In genomic region chr6:12065321-12066140, GRCh38 we compare ENCODE assay signal across 1 cellular context.
TF ChIP-seq lines count a peak whose summit lies in the region.

No MANE protein-coding gene starts in this region.

TF ChIP-seq in K562, 482 proteins besides CTCF, POLR2A, EP300 and RAD21 (continued from another document and continues in another):
- TF ChIP-seq STAT6 (CRISPR knock-in tag; IDR thresholded peaks at IDR 0.05) = no peak; the same call in 1 of the 2 replicates
- TF ChIP-seq PRDM10 (IDR thresholded peaks at IDR 0.05; ENCODE audit: partially characterized antibody) = peak; percentile 3
- TF ChIP-seq HLTF (IDR thresholded peaks at IDR 0.05) = 0 out of 2 replicates have a peak, but pooled peaks have one; percentile 53
- TF ChIP-seq TCFL5 (CRISPR knock-in tag; conservative IDR thresholded peaks at IDR 0.05) = no peak
- TF ChIP-seq HCFC1 (IDR thresholded peaks at IDR 0.05; ENCODE audit: low read depth, low read length) = no peak
- TF ChIP-seq AFF4 (CRISPR knock-in tag; IDR thresholded peaks at IDR 0.05) = no peak
- TF ChIP-seq GTF3C2 (IDR thresholded peaks at IDR 0.05; ENCODE audit: borderline replicate concordance, extremely low read depth, insufficient read length) = no peak
- TF ChIP-seq ZNF695 (CRISPR knock-in tag; IDR thresholded peaks at IDR 0.05) = no peak
- TF ChIP-seq MECOM (CRISPR knock-in tag; IDR thresholded peaks at IDR 0.05) = no peak
- no peak for TF ChIP-seq ZNF75A (CRISPR knock-in tag; IDR thresholded peaks at IDR 0.05)
- TF ChIP-seq CBFA2T2 (conservative IDR thresholded peaks at IDR 0.05) = peak; percentile 70
- no peak for TF ChIP-seq ZNF274 (IDR thresholded peaks at IDR 0.05; ENCODE audit: borderline replicate concordance, low read depth, low read length)
- TF ChIP-seq KAT8 (IDR thresholded peaks at IDR 0.05; ENCODE audit: low read depth) = no peak
- no peak for TF ChIP-seq PTTG1 (tag; IDR thresholded peaks at IDR 0.05; ENCODE audit: low read depth)
- TF ChIP-seq, protein P1, sequence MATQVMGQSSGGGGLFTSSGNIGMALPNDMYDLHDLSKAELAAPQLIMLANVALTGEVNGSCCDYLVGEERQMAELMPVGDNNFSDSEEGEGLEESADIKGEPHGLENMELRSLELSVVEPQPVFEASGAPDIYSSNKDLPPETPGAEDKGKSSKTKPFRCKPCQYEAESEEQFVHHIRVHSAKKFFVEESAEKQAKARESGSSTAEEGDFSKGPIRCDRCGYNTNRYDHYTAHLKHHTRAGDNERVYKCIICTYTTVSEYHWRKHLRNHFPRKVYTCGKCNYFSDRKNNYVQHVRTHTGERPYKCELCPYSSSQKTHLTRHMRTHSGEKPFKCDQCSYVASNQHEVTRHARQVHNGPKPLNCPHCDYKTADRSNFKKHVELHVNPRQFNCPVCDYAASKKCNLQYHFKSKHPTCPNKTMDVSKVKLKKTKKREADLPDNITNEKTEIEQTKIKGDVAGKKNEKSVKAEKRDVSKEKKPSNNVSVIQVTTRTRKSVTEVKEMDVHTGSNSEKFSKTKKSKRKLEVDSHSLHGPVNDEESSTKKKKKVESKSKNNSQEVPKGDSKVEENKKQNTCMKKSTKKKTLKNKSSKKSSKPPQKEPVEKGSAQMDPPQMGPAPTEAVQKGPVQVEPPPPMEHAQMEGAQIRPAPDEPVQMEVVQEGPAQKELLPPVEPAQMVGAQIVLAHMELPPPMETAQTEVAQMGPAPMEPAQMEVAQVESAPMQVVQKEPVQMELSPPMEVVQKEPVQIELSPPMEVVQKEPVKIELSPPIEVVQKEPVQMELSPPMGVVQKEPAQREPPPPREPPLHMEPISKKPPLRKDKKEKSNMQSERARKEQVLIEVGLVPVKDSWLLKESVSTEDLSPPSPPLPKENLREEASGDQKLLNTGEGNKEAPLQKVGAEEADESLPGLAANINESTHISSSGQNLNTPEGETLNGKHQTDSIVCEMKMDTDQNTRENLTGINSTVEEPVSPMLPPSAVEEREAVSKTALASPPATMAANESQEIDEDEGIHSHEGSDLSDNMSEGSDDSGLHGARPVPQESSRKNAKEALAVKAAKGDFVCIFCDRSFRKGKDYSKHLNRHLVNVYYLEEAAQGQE (CRISPR knock-in tag; IDR thresholded peaks at IDR 0.05; ENCODE audit: low read depth) = no peak
- peak; percentile 50; the same call in 1 of the 2 replicates for TF ChIP-seq HDAC2 (IDR thresholded peaks at IDR 0.05)
- no peak for TF ChIP-seq PHB (CRISPR knock-in tag; IDR thresholded peaks at IDR 0.05)
- 0 out of 2 replicates have a peak, but pooled peaks have one; percentile 10 for TF ChIP-seq LEF1 (IDR thresholded peaks at IDR 0.05)
- no peak for TF ChIP-seq ZC3H11A (IDR thresholded peaks at IDR 0.05; ENCODE audit: low read depth, low read length)
- TF ChIP-seq, protein P2, sequence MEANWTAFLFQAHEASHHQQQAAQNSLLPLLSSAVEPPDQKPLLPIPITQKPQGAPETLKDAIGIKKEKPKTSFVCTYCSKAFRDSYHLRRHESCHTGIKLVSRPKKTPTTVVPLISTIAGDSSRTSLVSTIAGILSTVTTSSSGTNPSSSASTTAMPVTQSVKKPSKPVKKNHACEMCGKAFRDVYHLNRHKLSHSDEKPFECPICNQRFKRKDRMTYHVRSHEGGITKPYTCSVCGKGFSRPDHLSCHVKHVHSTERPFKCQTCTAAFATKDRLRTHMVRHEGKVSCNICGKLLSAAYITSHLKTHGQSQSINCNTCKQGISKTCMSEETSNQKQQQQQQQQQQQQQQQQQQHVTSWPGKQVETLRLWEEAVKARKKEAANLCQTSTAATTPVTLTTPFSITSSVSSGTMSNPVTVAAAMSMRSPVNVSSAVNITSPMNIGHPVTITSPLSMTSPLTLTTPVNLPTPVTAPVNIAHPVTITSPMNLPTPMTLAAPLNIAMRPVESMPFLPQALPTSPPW (CRISPR knock-in tag; IDR thresholded peaks at IDR 0.05) = no peak
- TF ChIP-seq ZNF668 (CRISPR knock-in tag; IDR thresholded peaks at IDR 0.05) = no peak
- no peak for TF ChIP-seq CEBPG (CRISPR knock-in tag; IDR thresholded peaks at IDR 0.05)
- TF ChIP-seq CEBPG (tag; conservative IDR thresholded peaks at IDR 0.05 in 1 of 2, IDR thresholded peaks at IDR 0.05 in 1 of 2) = no peak
- 0 out of 2 replicates have a peak, but pooled peaks have one; percentile 25 for TF ChIP-seq GATAD2A (IDR thresholded peaks at IDR 0.05)
- TF ChIP-seq, protein P3, sequence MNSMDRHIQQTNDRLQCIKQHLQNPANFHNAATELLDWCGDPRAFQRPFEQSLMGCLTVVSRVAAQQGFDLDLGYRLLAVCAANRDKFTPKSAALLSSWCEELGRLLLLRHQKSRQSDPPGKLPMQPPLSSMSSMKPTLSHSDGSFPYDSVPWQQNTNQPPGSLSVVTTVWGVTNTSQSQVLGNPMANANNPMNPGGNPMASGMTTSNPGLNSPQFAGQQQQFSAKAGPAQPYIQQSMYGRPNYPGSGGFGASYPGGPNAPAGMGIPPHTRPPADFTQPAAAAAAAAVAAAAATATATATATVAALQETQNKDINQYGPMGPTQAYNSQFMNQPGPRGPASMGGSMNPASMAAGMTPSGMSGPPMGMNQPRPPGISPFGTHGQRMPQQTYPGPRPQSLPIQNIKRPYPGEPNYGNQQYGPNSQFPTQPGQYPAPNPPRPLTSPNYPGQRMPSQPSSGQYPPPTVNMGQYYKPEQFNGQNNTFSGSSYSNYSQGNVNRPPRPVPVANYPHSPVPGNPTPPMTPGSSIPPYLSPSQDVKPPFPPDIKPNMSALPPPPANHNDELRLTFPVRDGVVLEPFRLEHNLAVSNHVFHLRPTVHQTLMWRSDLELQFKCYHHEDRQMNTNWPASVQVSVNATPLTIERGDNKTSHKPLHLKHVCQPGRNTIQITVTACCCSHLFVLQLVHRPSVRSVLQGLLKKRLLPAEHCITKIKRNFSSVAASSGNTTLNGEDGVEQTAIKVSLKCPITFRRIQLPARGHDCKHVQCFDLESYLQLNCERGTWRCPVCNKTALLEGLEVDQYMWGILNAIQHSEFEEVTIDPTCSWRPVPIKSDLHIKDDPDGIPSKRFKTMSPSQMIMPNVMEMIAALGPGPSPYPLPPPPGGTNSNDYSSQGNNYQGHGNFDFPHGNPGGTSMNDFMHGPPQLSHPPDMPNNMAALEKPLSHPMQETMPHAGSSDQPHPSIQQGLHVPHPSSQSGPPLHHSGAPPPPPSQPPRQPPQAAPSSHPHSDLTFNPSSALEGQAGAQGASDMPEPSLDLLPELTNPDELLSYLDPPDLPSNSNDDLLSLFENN (IDR thresholded peaks at IDR 0.05; ENCODE audit: low read depth in 2 of 2, low read length in 2 of 2) = no peak
- TF ChIP-seq MED1 (CRISPR knock-in tag; IDR thresholded peaks at IDR 0.05; ENCODE audit: borderline replicate concordance) = no peak
- no peak for TF ChIP-seq ZNF586 (CRISPR knock-in tag; conservative IDR thresholded peaks at IDR 0.05)
- no peak for TF ChIP-seq CBX1 (IDR thresholded peaks at IDR 0.05; ENCODE audit: low read depth)
- peak; percentile 66 for TF ChIP-seq SETDB1 (IDR thresholded peaks at IDR 0.05; ENCODE audit: low read length)
- TF ChIP-seq ESRRB (CRISPR knock-in tag; IDR thresholded peaks at IDR 0.05; ENCODE audit: borderline replicate concordance) = no peak
- TF ChIP-seq NCOA1 (IDR thresholded peaks at IDR 0.05; ENCODE audit: low read depth) = peak; percentile 44; the same call in 1 of the 2 replicates
- no peak for TF ChIP-seq NR2C1 (IDR thresholded peaks at IDR 0.05)
- no peak for TF ChIP-seq NR2C1 (tag; IDR thresholded peaks at IDR 0.05)
- TF ChIP-seq, protein P4, sequence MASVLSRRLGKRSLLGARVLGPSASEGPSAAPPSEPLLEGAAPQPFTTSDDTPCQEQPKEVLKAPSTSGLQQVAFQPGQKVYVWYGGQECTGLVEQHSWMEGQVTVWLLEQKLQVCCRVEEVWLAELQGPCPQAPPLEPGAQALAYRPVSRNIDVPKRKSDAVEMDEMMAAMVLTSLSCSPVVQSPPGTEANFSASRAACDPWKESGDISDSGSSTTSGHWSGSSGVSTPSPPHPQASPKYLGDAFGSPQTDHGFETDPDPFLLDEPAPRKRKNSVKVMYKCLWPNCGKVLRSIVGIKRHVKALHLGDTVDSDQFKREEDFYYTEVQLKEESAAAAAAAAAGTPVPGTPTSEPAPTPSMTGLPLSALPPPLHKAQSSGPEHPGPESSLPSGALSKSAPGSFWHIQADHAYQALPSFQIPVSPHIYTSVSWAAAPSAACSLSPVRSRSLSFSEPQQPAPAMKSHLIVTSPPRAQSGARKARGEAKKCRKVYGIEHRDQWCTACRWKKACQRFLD (CRISPR knock-in tag; IDR thresholded peaks at IDR 0.05) = no peak
- TF ChIP-seq EWSR1 (IDR thresholded peaks at IDR 0.05; ENCODE audit: borderline replicate concordance, low read depth, partially characterized antibody) = no peak
- TF ChIP-seq CREBBP (IDR thresholded peaks at IDR 0.05; ENCODE audit: low read depth, low read length) = no peak
- no peak for TF ChIP-seq RFX5 (IDR thresholded peaks at IDR 0.05; ENCODE audit: low read depth, low read length)
